8 cellular contexts compared by ENCODE assay signal in genomic region chr2:97806738-97807618, GRCh38.
A peak's percentile ranks its signal among the peaks of the same experiment; 100 is the strongest.
DNase-seq lines count a peak whose midpoint lies in the region; ATAC-seq, FAIRE-seq and TF ChIP-seq lines count a peak whose summit lies in the region.

No MANE protein-coding gene starts in this region.

- H3K4me3 ChIP-seq in choroid plexus epithelial cell (ENCODE audit: low read depth, low read length) = no peak overlapping the region

- FAIRE-seq in GM12892 (lab: Jason Lieb, UNC) = peak; percentile 90

- ATAC-seq in HG03175 (IDR thresholded peaks at IDR 0.05; ENCODE audit: unreplicated experiment) = peak; percentile 90
- peak; percentile 99 for ATAC-seq in left lobe of liver
- no peak for ATAC-seq in HG03469 (IDR thresholded peaks at IDR 0.05; ENCODE audit: unreplicated experiment)

- TF ChIP-seq POLR2A in GM12892 (IDR thresholded peaks at IDR 0.05; ENCODE audit: low read depth, low read length) = no peak

- TF ChIP-seq CTCF in choroid plexus epithelial cell (conservative IDR thresholded peaks at IDR 0.05; ENCODE audit: low read depth, low read length) = peak; percentile 99

- DNase-seq in GM12892 (ENCODE audit: insufficient read length) = peak; percentile 25
- DNase-seq in NCI-H460 (ENCODE audit: extremely low read depth, low read depth) = peak; percentile 72
- peak; percentile 72 to 77 for DNase-seq in activated CD4-positive, alpha-beta T cell treated with anti-CD3 and anti-CD28 coated beads for 4 hours
- peak; percentile 86 for DNase-seq in choroid plexus epithelial cell (ENCODE audit: low read depth)
- DNase-seq in left lobe of liver (ENCODE audit: low spot score) = peak; percentile 76
- peak; percentile 81 for DNase-seq in stimulated activated CD4-positive, alpha-beta T cell treated with anti-CD3 and anti-CD28 coated beads, Interleukin-4, amount 100 ng/mL, for 24 hours

Comparison
In these comparisons a context has a peak if more than half of its experiments do, and no peak if none do; other contexts are left out.
1. DNase-seq: peak in every context shown above with its lines; median percentile 86 in choroid plexus epithelial cell; 81 in stimulated activated CD4-positive, alpha-beta T cell treated with anti-CD3 and anti-CD28 coated beads, Interleukin-4, amount 100 ng/mL, for 24 hours; 76 in left lobe of liver; 74 in activated CD4-positive, alpha-beta T cell treated with anti-CD3 and anti-CD28 coated beads for 4 hours; 72 in NCI-H460; 25 in GM12892.